ENCODE assay signal across 20 cellular contexts in genomic region chr20:34402461-34402860, GRCh38. TPM values are rescaled to one million over a fixed set of nuclear protein-coding genes. Genes with fewer than 3 reads are reported as not detected.
DNase-seq lines count a peak whose midpoint lies in the region; TF ChIP-seq lines count a peak whose summit lies in the region.
"Had no signal": no experiment of that assay in that cellular context is flagged by ENCODE, and none has a peak within 500 bp of the region (broad histone marks: within the 10 kb centered on the region; RNA-seq: fewer than 3 reads in every experiment).

No MANE protein-coding gene starts in this region.

- no peaks in the 10 kb centered on the region for H3K27me3 Mint-ChIP-seq in CD8-positive, alpha-beta memory T cell
- no peaks in the 10 kb centered on the region for H3K27me3 Mint-ChIP-seq in activated T-helper 1 cell treated with anti-CD3 and anti-CD28 coated beads, Interleukin-12 subunit alpha, Interleukin-12 subunit beta, Interleukin-2, Interleukin-4 antibody, amounts not matched to agents 30 ng/mL and 10 ng/mL and 1 ng/mL, durations not matched to agents 14 hours and 24 hours and 36 hours (ENCODE audit: insufficient read depth)

- H3K79me2 ChIP-seq in osteoblast (ENCODE audit: insufficient read depth, low read length) = peaks cover 78% of the 10 kb centered on the region

- POLR2A ChIA-PET in CD8-positive, alpha-beta memory T cell (lab: Charles Lee) = no interaction called here

- peaks cover 51 to 66% (median 62%) of the 10 kb centered on the region in 3 donors for H3K4me1 Mint-ChIP-seq in CD8-positive, alpha-beta memory T cell
- peaks cover 36% of the 10 kb centered on the region for H3K4me1 Mint-ChIP-seq in activated T-helper 1 cell treated with anti-CD3 and anti-CD28 coated beads, Interleukin-12 subunit alpha, Interleukin-12 subunit beta, Interleukin-2, Interleukin-4 antibody, amounts not matched to agents 30 ng/mL and 10 ng/mL and 1 ng/mL, durations not matched to agents 14 hours and 24 hours and 36 hours (ENCODE audit: low read depth)

- H3K27me3 ChIP-seq in CD8-positive, alpha-beta memory T cell (ENCODE audit: insufficient read depth, low read length, poor library complexity, severe bottlenecking) = no peaks in the 10 kb centered on the region
- H3K27me3 ChIP-seq in dorsolateral prefrontal cortex (no peaks in the 10 kb centered on the region), osteoblast (ENCODE audit: insufficient read depth, low read length) (no peaks in the 10 kb centered on the region)
- H3K27me3 ChIP-seq: body of pancreas, esophagus squamous epithelium, heart right ventricle had no signal

- no peak overlapping the region for H3K4me2 ChIP-seq in osteoblast (ENCODE audit: insufficient read depth, low read length)
- H3K4me2 ChIP-seq: GM23338 had no signal

- intact Hi-C loops in dorsolateral prefrontal cortex (cut with DNase I) = loop anchor here in 1 of 2 donors (5.0 kb wide), 1 partner anchor 35 kb away; no protein-coding TSS in a partner anchor
- intact Hi-C loops in activated T-helper 1 cell treated with anti-CD3 and anti-CD28 coated beads, Interleukin-12 subunit alpha, Interleukin-12 subunit beta, Interleukin-2, Interleukin-4 antibody, amounts not matched to agents 30 ng/mL and 10 ng/mL and 1 ng/mL, durations not matched to agents 14 hours and 24 hours and 36 hours (cut with micrococcal nuclease) = no loop called here

- no peak for TF ChIP-seq CTCF in dorsolateral prefrontal cortex (IDR thresholded peaks at IDR 0.05 in 54 of 56, conservative IDR thresholded peaks at IDR 0.05 in 2 of 56; ENCODE audit: low read depth in 1 of 56, partially characterized antibody in 56 of 56)
- TF ChIP-seq CTCF in osteoblast (IDR thresholded peaks at IDR 0.05; ENCODE audit: extremely low read depth, low read depth, low read length) = no peak

- H3K27ac ChIP-seq in CD8-positive, alpha-beta memory T cell (ENCODE audit: low read depth, low read length) = no peak overlapping the region
- H3K27ac ChIP-seq in dorsolateral prefrontal cortex (peak overlapping the region in 42 of 59 donors; percentile 2 to 75 (median 40)), osteoblast (ENCODE audit: low read depth, low read length) (peak overlapping the region; percentile 95)
- H3K27ac ChIP-seq: esophagus squamous epithelium, parathyroid adenoma, skin epidermis had no signal

- no peaks in the 10 kb centered on the region for H3K9me3 ChIP-seq in CD8-positive, alpha-beta memory T cell (ENCODE audit: low read length)
- H3K9me3 ChIP-seq in osteoblast (ENCODE audit: low read depth, low read length) = no peaks in the 10 kb centered on the region
- H3K9me3 ChIP-seq: body of pancreas, esophagus squamous epithelium, heart right ventricle had no signal

- H3K9me3 Mint-ChIP-seq in CD8-positive, alpha-beta memory T cell = no peaks in the 10 kb centered on the region
- H3K9me3 Mint-ChIP-seq in activated T-helper 1 cell treated with anti-CD3 and anti-CD28 coated beads, Interleukin-12 subunit alpha, Interleukin-12 subunit beta, Interleukin-2, Interleukin-4 antibody, amounts not matched to agents 30 ng/mL and 10 ng/mL and 1 ng/mL, durations not matched to agents 14 hours and 24 hours and 36 hours = no peaks in the 10 kb centered on the region
- H3K9me3 Mint-ChIP-seq: activated naive CD4-positive, alpha-beta T cell treated with anti-CD3 and anti-CD28 coated beads for 36 hours; GM23338 had no signal

- peaks cover 20% of the 10 kb centered on the region for H3K4me1 ChIP-seq in CD8-positive, alpha-beta memory T cell (ENCODE audit: insufficient read depth, low read length)
- peaks cover 35% of the 10 kb centered on the region for H3K4me1 ChIP-seq in osteoblast (ENCODE audit: insufficient read depth, low read length)

- H3K36me3 ChIP-seq in CD8-positive, alpha-beta memory T cell (ENCODE audit: insufficient read depth, low read length) = peaks cover 3% of the 10 kb centered on the region
- H3K36me3 ChIP-seq in osteoblast (ENCODE audit: insufficient read depth, low read length) = peaks cover 17% of the 10 kb centered on the region

- CTCF ChIA-PET in CD8-positive, alpha-beta memory T cell (lab: Charles Lee) = interaction anchor here (1.4 kb wide), 1 partner anchor 89 kb away, joined by 3 read pairs; no protein-coding TSS in a partner anchor

- in situ Hi-C loops in ACHN (cut with HindIII; ENCODE audit: low pct_ligation_motif_present, low pct_unique_long_range_greater_than_20kb, low sequenced_read_pairs) = no loop called here

- DNase-seq in CD8-positive, alpha-beta memory T cell = no peak
- DNase-seq in NAMALWA (ENCODE audit: low spot score) (peak; percentile 15), dorsolateral prefrontal cortex (no peak), osteoblast (ENCODE audit: insufficient read length, low spot score, missing footprints) (no peak), COR-L47 (lab: John Stamatoyannopoulos, UW) (no peak), ACHN (no peak), AML-193 (lab: John Stamatoyannopoulos, UW) (no peak)
- DNase-seq in activated T-helper 1 cell treated with anti-CD3 and anti-CD28 coated beads, Interleukin-12 subunit alpha, Interleukin-12 subunit beta, Interleukin-2, Interleukin-4 antibody, amounts not matched to agents 30 ng/mL and 10 ng/mL and 1 ng/mL, durations not matched to agents 14 hours and 24 hours and 36 hours (ENCODE audit: low spot score) = no peak
- DNase-seq: activated CD8-positive, alpha-beta memory T cell treated with anti-CD3 and anti-CD28 coated beads, Interleukin-2, amount 50 U/mL, for 48 hours; body of pancreas; esophagus squamous epithelium; heart right ventricle; IMR-90; kidney; NCI-H1417 treated with DMSO at 0.1 percent for 48 hours; Right ventricle myocardium superior had no signal

- H3K4me3 ChIP-seq in CD8-positive, alpha-beta memory T cell (ENCODE audit: low read length) = no peak overlapping the region
- H3K4me3 ChIP-seq in dorsolateral prefrontal cortex = no peak overlapping the region
- no peak overlapping the region for H3K4me3 ChIP-seq in osteoblast (ENCODE audit: insufficient read depth, low read length)
- H3K4me3 ChIP-seq: body of pancreas, esophagus squamous epithelium, GM23338, heart right ventricle, skin epidermis had no signal

- H3K36me3 Mint-ChIP-seq in CD8-positive, alpha-beta memory T cell = peaks cover 0 to 42% (median 7%) of the 10 kb centered on the region in 3 donors
- peaks cover 22% of the 10 kb centered on the region for H3K36me3 Mint-ChIP-seq in activated T-helper 1 cell treated with anti-CD3 and anti-CD28 coated beads, Interleukin-12 subunit alpha, Interleukin-12 subunit beta, Interleukin-2, Interleukin-4 antibody, amounts not matched to agents 30 ng/mL and 10 ng/mL and 1 ng/mL, durations not matched to agents 14 hours and 24 hours and 36 hours (ENCODE audit: low read depth)

- H3K4me3 Mint-ChIP-seq in CD8-positive, alpha-beta memory T cell = no peak overlapping the region
- H3K4me3 Mint-ChIP-seq in activated T-helper 1 cell treated with anti-CD3 and anti-CD28 coated beads, Interleukin-12 subunit alpha, Interleukin-12 subunit beta, Interleukin-2, Interleukin-4 antibody, amounts not matched to agents 30 ng/mL and 10 ng/mL and 1 ng/mL, durations not matched to agents 14 hours and 24 hours and 36 hours = no peak overlapping the region
- H3K4me3 Mint-ChIP-seq: activated naive CD4-positive, alpha-beta T cell treated with anti-CD3 and anti-CD28 coated beads for 36 hours; GM23338 had no signal

- H2AFZ ChIP-seq in osteoblast (ENCODE audit: low read length) = no peak overlapping the region
- H2AFZ ChIP-seq: GM23338, parathyroid adenoma had no signal

- peak overlapping the region; percentile 30 to 88 (median 74) for H3K27ac Mint-ChIP-seq in CD8-positive, alpha-beta memory T cell
- no peak overlapping the region for H3K27ac Mint-ChIP-seq in activated T-helper 1 cell treated with anti-CD3 and anti-CD28 coated beads, Interleukin-12 subunit alpha, Interleukin-12 subunit beta, Interleukin-2, Interleukin-4 antibody, amounts not matched to agents 30 ng/mL and 10 ng/mL and 1 ng/mL, durations not matched to agents 14 hours and 24 hours and 36 hours
- H3K27ac Mint-ChIP-seq: activated naive CD4-positive, alpha-beta T cell treated with anti-CD3 and anti-CD28 coated beads for 36 hours had no signal

- H4K20me1 ChIP-seq in osteoblast (ENCODE audit: insufficient read depth, low read length) = peaks cover 20% of the 10 kb centered on the region

RNA-seq across cellular contexts. Expression of gene ITCH, which starts 39.4 kb away (rescaled TPM):
- 10 to 100 TPM; 45.6 to 51.7 TPM for total RNA-seq in CD8-positive, alpha-beta memory T cell
- 38.0 TPM for polyA plus RNA-seq in CD8-positive, alpha-beta memory T cell
- total RNA-seq in dorsolateral prefrontal cortex (100 to 1,000 TPM in 19 of 120 experiments, 10 to 100 TPM in 101; 60.3 to 137 (median 86.3) TPM), osteoblast (73.4 and 79.3 TPM in 2 replicates)
- total RNA-seq in activated T-helper 1 cell treated with anti-CD3 and anti-CD28 coated beads, Interleukin-12 subunit alpha, Interleukin-12 subunit beta, Interleukin-2, Interleukin-4 antibody, amounts not matched to agents 30 ng/mL and 10 ng/mL and 1 ng/mL, durations not matched to agents 14 hours and 24 hours and 36 hours = 55.6 and 66.4 TPM in 2 replicates
